Comparison of ENCODE assay signal across 29 cellular contexts in the genomic region with DNA sequence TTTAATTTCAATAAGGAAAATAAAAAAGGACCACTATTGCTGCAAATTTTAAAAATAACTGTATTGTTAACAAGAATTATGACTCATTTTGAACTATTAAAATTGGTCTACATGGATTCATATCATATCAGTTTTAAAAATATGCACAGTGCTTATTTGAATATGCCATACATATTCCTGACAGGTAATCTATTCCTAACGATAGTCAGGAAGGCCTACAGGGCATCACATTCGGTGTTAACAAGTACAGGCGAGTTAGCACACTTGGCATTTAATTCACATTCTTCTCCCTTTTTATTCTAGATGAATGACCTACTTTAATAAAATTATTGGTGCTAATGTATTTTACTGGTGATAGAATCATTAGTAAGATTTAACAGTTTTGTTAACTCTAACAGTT.
"Had no signal": no experiment of that assay in that cellular context is flagged by ENCODE, and none has a peak within 500 bp of the region (broad histone marks: within the 10 kb centered on the region; RNA-seq: fewer than 3 reads in every experiment).

No MANE protein-coding gene starts in this region.

- H3K4me1 ChIP-seq: parathyroid adenoma, psoas muscle, right lobe of liver, sigmoid colon, suprapubic skin, testis, tibial artery, transverse colon, upper lobe of right lung, uterus had no signal

- H3K4me3 ChIP-seq: neural progenitor cell, ovary, psoas muscle, right lobe of liver, sigmoid colon, suprapubic skin, testis, tibial artery, transverse colon, upper lobe of right lung, uterus had no signal

- H3K79me2 ChIP-seq: parathyroid adenoma had no signal

- H3K27ac ChIP-seq: neural progenitor cell, ovary, parathyroid adenoma, psoas muscle, right lobe of liver, sigmoid colon, suprapubic skin, testis, tibial artery, transverse colon, upper lobe of right lung, uterus had no signal

- H3K9me3 ChIP-seq: ovary, psoas muscle, right lobe of liver, sigmoid colon, suprapubic skin, testis, tibial artery, transverse colon, upper lobe of right lung, uterus had no signal

- DNase-seq: naive thymus-derived CD8-positive, alpha-beta T cell; nephron progenitor cell; occipital lobe; ovary; posterior cingulate gyrus; psoas muscle; right cardiac atrium; right lobe of liver; sigmoid colon; small intestine; stimulated activated CD4-positive, alpha-beta T cell treated with anti-CD3 and anti-CD28 coated beads, Interleukin-15, amount 100 ng/mL, for 24 hours; stimulated activated CD4-positive, alpha-beta T cell treated with anti-CD3 and anti-CD28 coated beads, Interleukin-2, amount 100 ng/mL, for 24 hours; stimulated activated CD4-positive, alpha-beta T cell treated with anti-CD3 and anti-CD28 coated beads, Interleukin-2, amount 100 ng/mL, for 48 hours; stimulated activated CD4-positive, alpha-beta T cell treated with anti-CD3 and anti-CD28 coated beads, Interleukin-4, amount 100 ng/mL, for 4 hours; stimulated activated CD8-positive, alpha-beta memory T cell treated with anti-CD3 and anti-CD28 coated beads, Interleukin-4, amount 100 ng/mL, for 48 hours; stimulated activated naive CD4-positive, alpha-beta T cell; stimulated activated naive CD8-positive, alpha-beta T cell treated with anti-CD3 and anti-CD28 coated beads, Interleukin-15, amount 100 ng/mL, for 72 hours; stimulated activated naive CD8-positive, alpha-beta T cell treated with anti-CD3 and anti-CD28 coated beads, Interleukin-15, Interleukin-2, amounts not matched to agents 100 U/mL and 50 U/mL, for 24 hours; substantia nigra; testis; tibial artery; transverse colon; upper lobe of right lung; uterus had no signal

- H3K36me3 ChIP-seq: neural progenitor cell, ovary, right lobe of liver, sigmoid colon, suprapubic skin, tibial artery, transverse colon, upper lobe of right lung, uterus had no signal

- H3K9ac ChIP-seq: neural progenitor cell, parathyroid adenoma had no signal

- H3K27me3 ChIP-seq: neural progenitor cell, ovary, right lobe of liver, sigmoid colon, suprapubic skin, testis, tibial artery, transverse colon, upper lobe of right lung, uterus had no signal

- H2AFZ ChIP-seq: neural progenitor cell, parathyroid adenoma had no signal

- H3K4me2 ChIP-seq: neural progenitor cell had no signal

- ATAC-seq: naive thymus-derived CD8-positive, alpha-beta T cell; natural killer cell treated with Interleukin-12 subunit alpha and Interleukin-12 subunit beta and Interleukin-15 and Interleukin-18, amount 100 ng/mL, for 72 hours; psoas muscle; right cardiac atrium; right lobe of liver; stimulated activated memory B cell treated with anti-CD40 and anti-IgM and Interleukin-4, amounts not matched to agents 10 μg/mL and 1 μg/mL and 100 μg/mL, for 72 hours; stimulated activated naive CD8-positive, alpha-beta T cell treated with anti-CD3 and anti-CD28 coated beads, Interleukin-15, amount 100 ng/mL, for 72 hours; stimulated activated naive CD8-positive, alpha-beta T cell treated with anti-CD3 and anti-CD28 coated beads, Interleukin-15, Interleukin-2, amounts not matched to agents 100 U/mL and 50 U/mL, for 24 hours; upper lobe of right lung had no signal
